Comparison of ENCODE assay signal across 13 cellular contexts in genomic region chr9:86500667-86501435, GRCh38.
DNase-seq lines count a peak whose midpoint lies in the region; ATAC-seq, FAIRE-seq and TF ChIP-seq lines count a peak whose summit lies in the region.
"Had no signal": no experiment of that assay in that cellular context is flagged by ENCODE, and none has a peak within 500 bp of the region (broad histone marks: within the 10 kb centered on the region; RNA-seq: fewer than 3 reads in every experiment).

No MANE protein-coding gene starts in this region.

- H3K27me3 ChIP-seq in left ventricle myocardium inferior (ENCODE audit: low read depth) (peaks cover 8% of the 10 kb centered on the region), breast epithelium (no peaks in the 10 kb centered on the region), aorta (ENCODE audit: control insufficient read depth in 1 of 2, insufficient read depth in 2 of 2, low read length in 1 of 2) (no peaks in the 10 kb centered on the region)

- no peaks in the 10 kb centered on the region for H3K9me3 ChIP-seq in left ventricle myocardium inferior (replicated peaks)
- H3K9me3 ChIP-seq in breast epithelium = no peaks in the 10 kb centered on the region
- no peaks in the 10 kb centered on the region for H3K9me3 ChIP-seq in mucosa of descending colon
- no peaks in the 10 kb centered on the region for H3K9me3 ChIP-seq in aorta (ENCODE audit: control insufficient read depth, low read length)

- 41 to 45% methylated on average over 9 of the region's 9 CpGs for WGBS in aorta, 2 donors

- intact Hi-C loops in left ventricle myocardium superior (cut with micrococcal nuclease) (no loop called here), left ventricle myocardium inferior (cut with micrococcal nuclease) (no loop called here), breast epithelium (cut with DNase I; ENCODE audit: low total_unique reads) (no loop called here), mucosa of descending colon (cut with DNase I, micrococcal nuclease) (no loop called here), aorta (cut with DNase I) (no loop called here)

- H3K27ac ChIP-seq in left ventricle myocardium inferior (replicated peaks) = no peak overlapping the region
- H3K27ac ChIP-seq in breast epithelium = peak overlapping the region; percentile 48 to 72
- no peak overlapping the region for H3K27ac ChIP-seq in aorta (ENCODE audit: low read depth in 1 of 2, low read length in 2 of 2)
- H3K27ac ChIP-seq: SK-N-MC had no signal

- TF ChIP-seq CTCF in left ventricle myocardium inferior (IDR thresholded peaks at IDR 0.05; ENCODE audit: borderline replicate concordance) (no peak), breast epithelium (IDR thresholded peaks at IDR 0.05) (no peak), mucosa of descending colon (IDR thresholded peaks at IDR 0.05) (no peak)

- ATAC-seq in left ventricle myocardium superior (peak; percentile 45), mucosa of descending colon (peak; percentile 32), aorta (ENCODE audit: low FRiP score) (peak; percentile 38)

- H3K4me3 ChIP-seq in left ventricle myocardium inferior = no peak overlapping the region
- H3K4me3 ChIP-seq in breast epithelium = no peak overlapping the region
- H3K4me3 ChIP-seq in mucosa of descending colon = no peak overlapping the region
- H3K4me3 ChIP-seq in aorta (ENCODE audit: low read length in 2 of 2) = no peak overlapping the region
- H3K4me3 ChIP-seq: SK-N-MC had no signal

- H3K4me1 ChIP-seq in left ventricle myocardium inferior (no peaks in the 10 kb centered on the region), breast epithelium (no peaks in the 10 kb centered on the region), mucosa of descending colon (ENCODE audit: low read depth) (no peaks in the 10 kb centered on the region), aorta (ENCODE audit: control insufficient read depth in 1 of 2, insufficient read depth in 2 of 2, low read length in 2 of 2) (peaks cover 0 to 2% of the 10 kb centered on the region in 2 donors)

- no peak for FAIRE-seq in GM19239 (lab: Jason Lieb, UNC)

- H3K36me3 ChIP-seq in left ventricle myocardium inferior (no peaks in the 10 kb centered on the region), breast epithelium (no peaks in the 10 kb centered on the region), mucosa of descending colon (ENCODE audit: low read depth) (no peaks in the 10 kb centered on the region), aorta (ENCODE audit: control insufficient read depth in 1 of 2, insufficient read depth in 2 of 2, low read length in 1 of 2) (no peaks in the 10 kb centered on the region)

- no peak for TF ChIP-seq POLR2A in breast epithelium (IDR thresholded peaks at IDR 0.05)

- DNase-seq in left ventricle myocardium superior (no peak), left ventricle myocardium inferior (no peak), breast epithelium (ENCODE audit: low spot score in 2 of 2) (no peak), mucosa of descending colon (no peak), aorta (no peak), GM19239 (ENCODE audit: insufficient read length, low spot score) (no peak), hippocampal formation (lab: John Stamatoyannopoulos, UW) (no peak)
- no peak for DNase-seq in activated CD8-positive, alpha-beta memory T cell treated with anti-CD3 and anti-CD28 coated beads, Interleukin-2, amount 50 U/mL, for 48 hours
- DNase-seq: anterior cingulate cortex; glutamatergic neuron; NCI-H2171 treated with DMSO at 0.1 percent for 48 hours; stimulated activated CD4-positive, alpha-beta T cell treated with anti-CD3 and anti-CD28 coated beads, Interleukin-4, amount 100 ng/mL, for 4 hours had no signal

Comparison
In these comparisons a context has a peak if more than half of its experiments do, and no peak if none do; other contexts are left out.
1. H3K27ac ChIP-seq: peak in breast epithelium (2 of 2); none in left ventricle myocardium inferior (single experiment) and aorta (0 of 2).
2. Peak in every context shown above with its lines, with median percentiles within 50 percentile points of each other: ATAC-seq.